In the genomic region with DNA sequence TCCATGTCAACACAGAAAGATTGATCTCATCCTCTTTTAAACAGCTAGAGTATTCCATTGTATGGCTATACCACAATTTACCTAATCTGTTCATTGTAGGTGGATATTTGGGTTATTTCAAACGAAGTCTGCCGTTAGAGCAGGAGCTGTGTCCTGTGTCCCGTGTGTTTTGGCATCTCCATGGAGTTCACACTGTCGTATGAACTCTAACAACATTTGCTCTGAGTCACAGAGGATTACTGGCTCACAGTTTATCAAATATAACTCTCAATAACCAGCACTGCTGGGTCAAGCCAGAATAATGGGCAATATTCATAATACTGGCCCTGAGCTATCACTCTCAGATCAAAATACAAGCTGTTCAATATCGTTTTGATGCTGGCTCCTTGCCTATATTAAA, we compare ENCODE assay signal across 27 cellular contexts. TPM values are rescaled to one million over a fixed set of nuclear protein-coding genes. Genes with fewer than 3 reads are reported as not detected.
DNase-seq lines count a peak whose midpoint lies in the region; ATAC-seq, FAIRE-seq and TF ChIP-seq lines count a peak whose summit lies in the region.
"Had no signal": no experiment of that assay in that cellular context is flagged by ENCODE, and none has a peak within 500 bp of the region (broad histone marks: within the 10 kb centered on the region; RNA-seq: fewer than 3 reads in every experiment).

No MANE protein-coding gene starts in this region.

- intact Hi-C loops in HepG2 (cut with micrococcal nuclease; ENCODE audit: unreplicated experiment) (no loop called here), uterus (cut with DNase I; ENCODE audit: low total_unique reads) (no loop called here)

- no peak for FAIRE-seq in HepG2 (lab: Jason Lieb, UNC)
- no peak for FAIRE-seq in small intestine (lab: Jason Lieb, UNC)
- FAIRE-seq: GM12891, pancreas had no signal

- CTCF ChIA-PET in HepG2 (lab: Yijun Ruan, JAX; ENCODE audit: low intra/inter-chr PET ratio, low total read pairs): no interaction called here

- H3K27me3 ChIP-seq in HepG2 (ENCODE audit: control insufficient read depth in 1 of 2, insufficient read depth in 2 of 2, low read length in 2 of 2) (no peaks in the 10 kb centered on the region), small intestine (ENCODE audit: control insufficient read depth in 2 of 2, insufficient read depth in 2 of 2, low read length in 2 of 2) (no peaks in the 10 kb centered on the region), uterus (no peaks in the 10 kb centered on the region)
- H3K27me3 ChIP-seq: ascending aorta, pancreas, Peyer's patch, SJSA1 had no signal

- peak; percentile 47; the same call in 2 of the 3 replicates for ATAC-seq in HepG2
- ATAC-seq: esophagus mucosa; natural killer cell treated with Interleukin-12 subunit alpha and Interleukin-12 subunit beta and Interleukin-15 and Interleukin-18, amount 100 ng/mL, for 72 hours; pancreas; sciatic nerve had no signal

- no peak for TF ChIP-seq RAD21 in HepG2 (CRISPR knock-in tag; IDR thresholded peaks at IDR 0.05)

- H3K9ac ChIP-seq in HepG2 (ENCODE audit: insufficient read depth, low read depth, low read length): no peak overlapping the region

- H3K27me3 Mint-ChIP-seq in immature natural killer cell (ENCODE audit: low read depth in 3 of 3): no peaks in the 10 kb centered on the region
- H3K27me3 Mint-ChIP-seq: activated CD4-positive, alpha-beta T cell treated with anti-CD3 and anti-CD28 coated beads, Interleukin-2, amount 10 ng/mL, durations not matched to agents 24 days and 14 days; activated naive CD8-positive, alpha-beta T cell; natural killer cell treated with Interleukin-12 subunit alpha and Interleukin-12 subunit beta and Interleukin-15 and Interleukin-18, amount 100 ng/mL, for 72 hours had no signal

- no peak for TF ChIP-seq POLR2A in HepG2 (IDR thresholded peaks at IDR 0.05; ENCODE audit: insufficient read depth in 1 of 2, low read depth in 2 of 2, low read length in 2 of 2)
- no peak for TF ChIP-seq POLR2A in uterus (IDR thresholded peaks at IDR 0.05)

- WGBS in HepG2 (ENCODE audit: low lambda C conversion rate): 69% methylated on average over 5 of the region's 5 CpGs
- 24 to 59% (median 40%) methylated on average over 5 of the region's 5 CpGs for WGBS in small intestine, 3 donors

- TF ChIP-seq CTCF in choroid plexus epithelial cell (conservative IDR thresholded peaks at IDR 0.05; ENCODE audit: low read depth, low read length): no peak
- no peak for TF ChIP-seq CTCF in HepG2 (CRISPR knock-in tag; IDR thresholded peaks at IDR 0.05)
- no peak for TF ChIP-seq CTCF in uterus (IDR thresholded peaks at IDR 0.05)

- H3K36me3 Mint-ChIP-seq in immature natural killer cell: no peaks in the 10 kb centered on the region
- H3K36me3 Mint-ChIP-seq: natural killer cell treated with Interleukin-12 subunit alpha and Interleukin-12 subunit beta and Interleukin-15 and Interleukin-18, amount 100 ng/mL, for 72 hours had no signal

- no peaks in the 10 kb centered on the region for H3K9me3 Mint-ChIP-seq in immature natural killer cell
- H3K9me3 Mint-ChIP-seq: activated CD4-positive, alpha-beta T cell treated with anti-CD3 and anti-CD28 coated beads, Interleukin-2, amount 10 ng/mL, durations not matched to agents 24 days and 14 days; CD8-positive, alpha-beta memory T cell; natural killer cell treated with Interleukin-12 subunit alpha and Interleukin-12 subunit beta and Interleukin-15 and Interleukin-18, amount 100 ng/mL, for 72 hours; T-helper 1 cell treated with Interleukin-12 subunit alpha and Interleukin-12 subunit beta and Interleukin-4 antibody, amounts not matched to agents 30 μg/mL and 1 μg/mL, for 36 hours had no signal

- in situ Hi-C loops in HepG2 (cut with HindIII; ENCODE audit: extremely low pct_ligation_motif_present, low pct_unique_long_range_greater_than_20kb): no loop called here

- TF ChIP-seq EP300 in HepG2 (IDR thresholded peaks at IDR 0.05; ENCODE audit: low read depth in 2 of 2, low read length in 2 of 2): no peak
- TF ChIP-seq EP300 in HepG2 (CRISPR knock-in tag; IDR thresholded peaks at IDR 0.05; ENCODE audit: borderline replicate concordance): no peak

- H4K20me1 ChIP-seq in HepG2 (ENCODE audit: insufficient read depth, low read length): peaks cover 55% of the 10 kb centered on the region

- DNase-seq in LHCN-M2 (ENCODE audit: low read depth): peak; percentile 76
- DNase-seq in choroid plexus epithelial cell (ENCODE audit: low read depth): peak; percentile 36
- no peak for DNase-seq in HepG2 (ENCODE audit: low spot score)
- peak; percentile 40 for DNase-seq in small intestine
- no peak for DNase-seq in uterus
- DNase-seq in immature natural killer cell: no peak
- DNase-seq in superior temporal gyrus (ENCODE audit: extremely low spot score): no peak
- DNase-seq: activated CD4-positive, alpha-beta T cell treated with anti-CD3 and anti-CD28 coated beads, Interleukin-2, amount 10 ng/mL, durations not matched to agents 24 days and 14 days; CD8-positive, alpha-beta memory T cell; DMS153; effector memory CD4-positive, alpha-beta T cell; HCEC 1CT; Karpas-422; mesendoderm; NCI-H1105 treated with DMSO at 0.1 percent for 48 hours; NCI-H2081; pancreas; Peyer's patch; substantia nigra had no signal

- no peak overlapping the region for H3K27ac Mint-ChIP-seq in immature natural killer cell
- H3K27ac Mint-ChIP-seq: activated CD4-positive, alpha-beta T cell treated with anti-CD3 and anti-CD28 coated beads, Interleukin-2, amount 10 ng/mL, durations not matched to agents 24 days and 14 days; activated naive CD8-positive, alpha-beta T cell; CD8-positive, alpha-beta memory T cell; natural killer cell treated with Interleukin-12 subunit alpha and Interleukin-12 subunit beta and Interleukin-15 and Interleukin-18, amount 100 ng/mL, for 72 hours; T-helper 1 cell treated with Interleukin-12 subunit alpha and Interleukin-12 subunit beta and Interleukin-4 antibody, amounts not matched to agents 30 μg/mL and 1 μg/mL, for 36 hours had no signal

- POLR2A ChIA-PET in HepG2 (lab: Yijun Ruan, JAX): interaction anchor here (1.0 to 1.4 kb wide), 2 partner anchors 16 to 38 kb away, joined by 3 to 7 read pairs; a partner anchor contains a TSS

- no peak overlapping the region for H3K4me3 Mint-ChIP-seq in immature natural killer cell
- H3K4me3 Mint-ChIP-seq: activated CD4-positive, alpha-beta T cell treated with anti-CD3 and anti-CD28 coated beads, Interleukin-2, amount 10 ng/mL, durations not matched to agents 24 days and 14 days; activated naive CD8-positive, alpha-beta T cell; CD8-positive, alpha-beta memory T cell; natural killer cell treated with Interleukin-12 subunit alpha and Interleukin-12 subunit beta and Interleukin-15 and Interleukin-18, amount 100 ng/mL, for 72 hours; T-helper 1 cell treated with Interleukin-12 subunit alpha and Interleukin-12 subunit beta and Interleukin-4 antibody, amounts not matched to agents 30 μg/mL and 1 μg/mL, for 36 hours had no signal

- no peak overlapping the region for H2AFZ ChIP-seq in HepG2 (ENCODE audit: low read length)

- H3K9me3 ChIP-seq in HepG2 (ENCODE audit: low read length) (no peaks in the 10 kb centered on the region), small intestine (ENCODE audit: control insufficient read depth, low read depth) (no peaks in the 10 kb centered on the region), uterus (no peaks in the 10 kb centered on the region)
- H3K9me3 ChIP-seq: ascending aorta, pancreas, Peyer's patch, SJSA1 had no signal

- H3K36me3 ChIP-seq in HepG2 (replicated peaks in 1 of 2; ENCODE audit: control insufficient read depth in 1 of 2, insufficient read depth in 2 of 2, low read length in 2 of 2): peaks cover 3 to 26% of the 10 kb centered on the region in 2 experiments; a peak in 4 of 5 replicates
- H3K36me3 ChIP-seq in small intestine (ENCODE audit: control insufficient read depth in 2 of 2, insufficient read depth in 2 of 2, low read length in 2 of 2): no peaks in the 10 kb centered on the region
- H3K36me3 ChIP-seq in uterus: no peaks in the 10 kb centered on the region
- H3K36me3 ChIP-seq: ascending aorta, pancreas, Peyer's patch had no signal

- H3K27ac ChIP-seq in HepG2 (ENCODE audit: extremely low read length, insufficient read depth, low read length): no peak overlapping the region
- no peak overlapping the region for H3K27ac ChIP-seq in small intestine (ENCODE audit: low read depth in 1 of 2, low read length in 1 of 2)
- no peak overlapping the region for H3K27ac ChIP-seq in uterus
- H3K27ac ChIP-seq: pancreas, Peyer's patch, SJSA1 had no signal

- H3K4me1 ChIP-seq in HepG2 (ENCODE audit: insufficient read depth, low read length): peaks cover 65% of the 10 kb centered on the region
- peaks cover 8 to 15% of the 10 kb centered on the region in 2 donors for H3K4me1 ChIP-seq in small intestine (ENCODE audit: control insufficient read depth in 2 of 2, insufficient read depth in 1 of 2, low read depth in 1 of 2, low read length in 1 of 2)
- H3K4me1 ChIP-seq in uterus: peaks cover 0 to 13% of the 10 kb centered on the region in 2 donors

- BruUV-seq in HepG2 (replicated peaks; lab: Mats Ljungman, UMichigan): no TSS peak

- no peak overlapping the region for H3K4me2 ChIP-seq in HepG2 (ENCODE audit: low read depth, low read length)

- H3K4me3 ChIP-seq in choroid plexus epithelial cell (ENCODE audit: low read depth, low read length) (no peak overlapping the region), HepG2 (replicated peaks in 1 of 3; ENCODE audit: insufficient read depth in 1 of 3, low read depth in 2 of 3, low read length in 3 of 3) (no peak overlapping the region), small intestine (ENCODE audit: low read depth in 1 of 2, low read length in 2 of 2) (no peak overlapping the region), uterus (no peak overlapping the region)
- H3K4me3 ChIP-seq: ascending aorta, pancreas, Peyer's patch, SJSA1 had no signal

- H3K4me1 Mint-ChIP-seq in immature natural killer cell: peaks cover 36 to 58% of the 10 kb centered on the region in 2 donors
- H3K4me1 Mint-ChIP-seq: activated CD4-positive, alpha-beta T cell treated with anti-CD3 and anti-CD28 coated beads, Interleukin-2, amount 10 ng/mL, durations not matched to agents 24 days and 14 days had no signal

- peaks cover 94% of the 10 kb centered on the region for H3K79me2 ChIP-seq in HepG2 (ENCODE audit: insufficient read depth, low read length)

RNA-seq across cellular contexts. Expression of a gene that starts 16.4 kb away (rescaled TPM):
- total RNA-seq in LHCN-M2 (2014; rRNA removed) (108 and 124 TPM in 2 replicates), HepG2 (2016; rRNA removed; fragmentation: Illumina TruSeq; extraction: Trizol) (40.5 and 49.1 TPM in 2 replicates), uterus (10 to 100 TPM in 2 of 4 donors, 1 to 10 TPM in 2; 3.8 to 33.2 (median 17.6) TPM)
- 95.4 TPM for polyA plus RNA-seq in LHCN-M2 (2012)
- 4.0 and 4.7 TPM in 2 replicates for total RNA-seq in HepG2 (2016; cell fraction: cytosol; rRNA removed; fragmentation: Illumina TruSeq; extraction: Trizol; ENCODE audit: low read depth)
- total RNA-seq in HepG2 (2016; cell fraction: insoluble cytoplasmic fraction; rRNA removed; fragmentation: Illumina TruSeq; extraction: Trizol): 36.8 and 47.0 TPM in 2 replicates
- total RNA-seq in HepG2 (2016; cell fraction: membrane; rRNA removed; fragmentation: Illumina TruSeq; extraction: Trizol): 24.9 and 25.7 TPM in 2 replicates
- 50.0 and 60.1 TPM in 2 replicates for total RNA-seq in HepG2 (2016; cell fraction: nucleus; rRNA removed; fragmentation: Illumina TruSeq; extraction: Trizol)
- polyA plus RNA-seq in HepG2 (2011; rRNA removed) (68.2 and 72.5 TPM in 2 replicates), small intestine (10 to 100 TPM in 1 of 3 donors, 1 to 10 TPM in 2; 2.7 to 13.8 (median 3.2) TPM), immature natural killer cell (1 to 10 TPM; 1.7 to 7.0 (median 4.4) TPM)
- 51.1 and 62.3 TPM in 2 replicates for polyA plus RNA-seq in HepG2 (2011; cell fraction: cytosol; rRNA removed)
- 100.0 and 109 TPM in 2 replicates for polyA plus RNA-seq in HepG2 (2011; cell fraction: nucleus; rRNA removed)
- polyA plus RNA-seq in HepG2 (2012): 42.0 and 55.5 TPM in 2 replicates
- 2.3 and 2.5 TPM in 2 replicates for polyA plus RNA-seq in HepG2 (2016; cell fraction: cytosol; fragmentation: Illumina TruSeq; extraction: Trizol; ENCODE audit: low read depth)
- polyA plus RNA-seq in HepG2 (2016; cell fraction: insoluble cytoplasmic fraction; fragmentation: Illumina TruSeq; extraction: Trizol; ENCODE audit: low read depth): 27.8 and 31.3 TPM in 2 replicates
- 11.1 and 12.4 TPM in 2 replicates for polyA plus RNA-seq in HepG2 (2016; cell fraction: membrane; fragmentation: Illumina TruSeq; extraction: Trizol; ENCODE audit: low read depth)
- polyA plus RNA-seq in HepG2 (2016; cell fraction: nucleus; fragmentation: Illumina TruSeq; extraction: Trizol; ENCODE audit: insufficient read depth, low read depth): 72.8 and 73.2 TPM in 2 replicates
- polyA minus RNA-seq in HepG2 (2011; rRNA and poly(A)+ RNA removed; ENCODE audit: low replicate concordance): 21.3 and 119 TPM in 2 replicates
- polyA minus RNA-seq in HepG2 (2011; cell fraction: cytosol; rRNA and poly(A)+ RNA removed): 67.1 and 80.2 TPM in 2 replicates
- polyA minus RNA-seq in HepG2 (2011; cell fraction: nucleus; rRNA and poly(A)+ RNA removed): 60.0 and 64.5 TPM in 2 replicates

Comparison
In these comparisons a context has a peak if more than half of its experiments do, and no peak if none do; other contexts are left out.
1. DNase-seq: peak in LHCN-M2 (single experiment), choroid plexus epithelial cell (single experiment) and small intestine (single experiment); none in HepG2 (single experiment), uterus (0 of 2), immature natural killer cell (0 of 3) and superior temporal gyrus (single experiment).